In genomic region chr14:101965796-101966718, GRCh38 we compare ENCODE assay signal across 8 cellular contexts. TPM values are rescaled to one million over a fixed set of nuclear protein-coding genes. Genes with fewer than 3 reads are reported as not detected.
DNase-seq lines count a peak whose midpoint lies in the region; ATAC-seq, FAIRE-seq and TF ChIP-seq lines count a peak whose summit lies in the region.

No MANE protein-coding gene starts in this region.

- no peaks in the 10 kb centered on the region for H3F3A ChIP-seq in PC-3 (ENCODE audit: low read length, unreplicated experiment)

- intact Hi-C loops in PC-3 (cut with micrococcal nuclease): loop anchor here (2.0 kb wide), 1 partner anchor 15 kb away; no protein-coding TSS in a partner anchor
- intact Hi-C loops in endothelial cell of umbilical vein (cut with micrococcal nuclease): no loop called here
- intact Hi-C loops in pancreas (cut with DNase I): loop anchor here in 1 of 3 donors (10.0 kb wide), 1 partner anchor 119 kb away; the partner anchor contains the start of gene HSP90AA1

- CTCF ChIA-PET in PC-3 (lab: Charles Lee): no interaction called here
- CTCF ChIA-PET in endothelial cell of umbilical vein (lab: Charles Lee): interaction anchor here (1.0 to 1.8 kb wide), 3 partner anchors 12 to 259 kb away, joined by 3 to 9 read pairs (median 3); no protein-coding TSS in a partner anchor

- BruUV-seq in PC-3 (replicated peaks; lab: Mats Ljungman, UMichigan) (TSS peak; percentile 38), endothelial cell of umbilical vein (replicated peaks; lab: Mats Ljungman, UMichigan) (TSS peak; percentile 24)

- dilution Hi-C loops in endothelial cell of umbilical vein (cut with MboI; ENCODE audit: extremely low pct_ligation_motif_present, low sequenced_read_pairs): no loop called here

- no peaks in the 10 kb centered on the region for H3K9me1 ChIP-seq in endothelial cell of umbilical vein (replicated peaks; ENCODE audit: control insufficient read depth, extremely low read depth, insufficient read depth, low read length)

- peak overlapping the region; percentile 88 for H3K4me2 ChIP-seq in PC-3 (ENCODE audit: low read length)
- H3K4me2 ChIP-seq in endothelial cell of umbilical vein (ENCODE audit: insufficient read depth, low read length): peak overlapping the region; percentile 94

- DNase-seq in GM12865 (ENCODE audit: low read depth) (no peak), PC-3 (peak; percentile 48), endothelial cell of umbilical vein (ENCODE audit: low read depth, low spot score) (peak; percentile 35), pancreas (no peak), amniotic stem cell (lab: John Stamatoyannopoulos, UW) (no peak), dedifferentiated amniotic fluid mesenchymal stem cell (ENCODE audit: extremely low spot score) (no peak)

- ATAC-seq in PC-3: no peak
- ATAC-seq in pancreas: no peak
- no peak for ATAC-seq in HG03457 (IDR thresholded peaks at IDR 0.05; ENCODE audit: unreplicated experiment)
- no peak for ATAC-seq in GM18498 (IDR thresholded peaks at IDR 0.05; ENCODE audit: unreplicated experiment)

- H4K20me1 ChIP-seq in PC-3 (ENCODE audit: low read length) (peaks cover 13% of the 10 kb centered on the region; the same call in 1 of the 2 replicates), endothelial cell of umbilical vein (replicated peaks; ENCODE audit: control insufficient read depth, extremely low read depth, insufficient read depth, low read length) (peaks cover 3% of the 10 kb centered on the region)

- H3K4me3 ChIP-seq in GM12865 (ENCODE audit: low read depth, low read length) (peak overlapping the region; percentile 87), PC-3 (ENCODE audit: low read length) (peak overlapping the region; percentile 81), endothelial cell of umbilical vein (replicated peaks in 1 of 3; ENCODE audit: insufficient read depth in 1 of 3, low read depth in 1 of 3, low read length in 3 of 3) (peak overlapping the region; percentile 75 to 95 (median 90)), pancreas (peak overlapping the region; percentile 85 to 100 (median 98))

- H3K79me2 ChIP-seq in PC-3 (ENCODE audit: low read length): peaks cover 67% of the 10 kb centered on the region
- H3K79me2 ChIP-seq in endothelial cell of umbilical vein (ENCODE audit: control insufficient read depth, insufficient read depth, low read length): peaks cover 62% of the 10 kb centered on the region

- TF ChIP-seq CTCF in GM12865 (IDR thresholded peaks at IDR 0.05; ENCODE audit: insufficient read depth, low read depth, low read length, missing control alignments) (no peak), PC-3 (conservative IDR thresholded peaks at IDR 0.05; ENCODE audit: low read depth, low read length) (no peak), endothelial cell of umbilical vein (IDR thresholded peaks at IDR 0.05; ENCODE audit: extremely low read depth in 1 of 2, insufficient read depth in 1 of 2, low read depth in 1 of 2, low read length in 2 of 2) (no peak), pancreas (IDR thresholded peaks at IDR 0.05) (no peak)

- POLR2A ChIA-PET in PC-3 (lab: Charles Lee; ENCODE audit: unreplicated experiment) (interaction anchor here (0.7 kb wide), 2 partner anchors 120 to 122 kb away, joined by 3 to 12 read pairs; no protein-coding TSS in a partner anchor), endothelial cell of umbilical vein (lab: Charles Lee) (interaction anchor here (1.0 kb wide), 1 partner anchor 18 kb away, joined by 4 read pairs; no protein-coding TSS in a partner anchor)

- no peaks in the 10 kb centered on the region for H3K9me3 ChIP-seq in PC-3 (ENCODE audit: low read length)
- no peaks in the 10 kb centered on the region for H3K9me3 ChIP-seq in endothelial cell of umbilical vein (replicated peaks; ENCODE audit: control insufficient read depth, insufficient read depth, low read length)
- H3K9me3 ChIP-seq in pancreas: no peaks in the 10 kb centered on the region

- TF ChIP-seq POLR2A in endothelial cell of umbilical vein (IDR thresholded peaks at IDR 0.05; ENCODE audit: low read depth, low read length): no peak

- peaks cover 57% of the 10 kb centered on the region for H3K4me1 ChIP-seq in PC-3 (ENCODE audit: insufficient read depth, low read length)
- peaks cover 14% of the 10 kb centered on the region for H3K4me1 ChIP-seq in endothelial cell of umbilical vein (ENCODE audit: control insufficient read depth, extremely low read depth, insufficient read depth, low read length)
- peaks cover 6 to 17% (median 12%) of the 10 kb centered on the region in 3 donors for H3K4me1 ChIP-seq in pancreas

- FAIRE-seq in endothelial cell of umbilical vein (lab: Jason Lieb, UNC) (no peak), pancreas (lab: Jason Lieb, UNC) (no peak)

- H2AFZ ChIP-seq in PC-3 (ENCODE audit: low read length): no peak overlapping the region
- no peak overlapping the region for H2AFZ ChIP-seq in endothelial cell of umbilical vein (ENCODE audit: low read depth, low read length)

- H3K36me3 ChIP-seq in PC-3 (ENCODE audit: low read depth, low read length) (peaks cover 26% of the 10 kb centered on the region), endothelial cell of umbilical vein (ENCODE audit: control insufficient read depth in 2 of 2, extremely low read depth in 1 of 2, insufficient read depth in 2 of 2, low read length in 2 of 2) (peaks cover 4 to 5% of the 10 kb centered on the region in 2 experiments), pancreas (peaks cover 0 to 4% (median 0%) of the 10 kb centered on the region in 3 donors)

- H3K27me3 ChIP-seq in PC-3 (ENCODE audit: low read length): no peaks in the 10 kb centered on the region
- H3K27me3 ChIP-seq in endothelial cell of umbilical vein (ENCODE audit: control insufficient read depth in 2 of 2, insufficient read depth in 2 of 2, low read length in 2 of 2): no peaks in the 10 kb centered on the region
- H3K27me3 ChIP-seq in pancreas: no peaks in the 10 kb centered on the region

- WGBS in pancreas, 2 donors: 40 to 49% methylated on average over 5 of the region's 5 CpGs

- no peaks in the 10 kb centered on the region for H3K9me2 ChIP-seq in PC-3 (replicated peaks; ENCODE audit: low read length)

- H3K9ac ChIP-seq in PC-3 (ENCODE audit: low read length) (peak overlapping the region; percentile 91), endothelial cell of umbilical vein (replicated peaks; ENCODE audit: extremely low read depth, insufficient read depth, low read length) (peak overlapping the region; percentile 88)

- H3K27ac ChIP-seq in PC-3 (ENCODE audit: low read length): peak overlapping the region; percentile 56
- peak overlapping the region; percentile 64 for H3K27ac ChIP-seq in endothelial cell of umbilical vein (ENCODE audit: insufficient read depth, low read depth, low read length)
- H3K27ac ChIP-seq in pancreas: peak overlapping the region in 2 of 4 donors; percentile 91

TF ChIP-seq in endothelial cell of umbilical vein, 7 proteins besides CTCF, POLR2A, EP300 and RAD21:
- TF ChIP-seq EZH2 (IDR thresholded peaks at IDR 0.05; ENCODE audit: borderline replicate concordance, low read depth, low read length, severe bottlenecking): no peak
- TF ChIP-seq JUN (IDR thresholded peaks at IDR 0.05; ENCODE audit: borderline replicate concordance, insufficient read depth, insufficient read length, low read depth): no peak

RNA-seq across cellular contexts. Expression of gene DYNC1H1, which starts 1.7 kb away (rescaled TPM):
- 606 and 701 TPM in 2 replicates for total RNA-seq in PC-3 (2014; rRNA removed)
- total RNA-seq in endothelial cell of umbilical vein: 596 and 648 TPM in 2 replicates
- 235 and 254 TPM in 2 replicates for polyA plus RNA-seq in endothelial cell of umbilical vein
- polyA plus RNA-seq in endothelial cell of umbilical vein (2011; cell fraction: cytosol; rRNA removed): 268 and 289 TPM in 2 replicates
- polyA plus RNA-seq in endothelial cell of umbilical vein (2011; cell fraction: nucleus; rRNA removed): 442 and 586 TPM in 2 replicates
- 436 and 546 TPM in 2 replicates for polyA plus RNA-seq in endothelial cell of umbilical vein (2012)
- polyA minus RNA-seq in endothelial cell of umbilical vein: 733 and 844 TPM in 2 replicates
- 261 TPM for polyA minus RNA-seq in endothelial cell of umbilical vein (2011; cell fraction: cytosol; rRNA and poly(A)+ RNA removed)
- 697 and 703 TPM in 2 replicates for polyA minus RNA-seq in endothelial cell of umbilical vein (2011; cell fraction: nucleus; rRNA and poly(A)+ RNA removed)
- total RNA-seq in pancreas: 100 to 1,000 TPM; 114 to 215 (median 143) TPM
- polyA plus RNA-seq in pancreas: 10 to 100 TPM; 95.7 to 96.4 TPM

Comparison
In these comparisons a context has a peak if more than half of its experiments do, and no peak if none do; other contexts are left out.
1. DNase-seq: peak in PC-3 (single experiment) and endothelial cell of umbilical vein (single experiment); none in GM12865 (single experiment), pancreas (0 of 6), amniotic stem cell (single experiment) and dedifferentiated amniotic fluid mesenchymal stem cell (single experiment).
2. Peak in every context shown above with its lines, with median percentiles within 50 percentile points of each other: H3K4me3 ChIP-seq.